ENCODE assay signal across 17 cellular contexts in genomic region chr1:29408831-29409605, GRCh38.
A peak's percentile ranks its signal among the peaks of the same experiment; 100 is the strongest.
DNase-seq lines count a peak whose midpoint lies in the region; ATAC-seq, FAIRE-seq and TF ChIP-seq lines count a peak whose summit lies in the region.
"Had no signal": no experiment of that assay in that cellular context is flagged by ENCODE, and none has a peak within 500 bp of the region (broad histone marks: within the 10 kb centered on the region; RNA-seq: fewer than 3 reads in every experiment).

No MANE protein-coding gene starts in this region.

- H3K4me3 ChIP-seq in H1 (ENCODE audit: extremely low read depth in 1 of 4, insufficient read depth in 2 of 4, low read depth in 3 of 4, low read length in 4 of 4) = no peak overlapping the region
- H3K4me3 ChIP-seq in gastroesophageal sphincter = no peak overlapping the region
- H3K4me3 ChIP-seq: BLaER1, GM12878 had no signal

- TF ChIP-seq CTCF in H1 (IDR thresholded peaks at IDR 0.05; ENCODE audit: control extremely low read depth in 1 of 3, insufficient read depth in 1 of 3, low read depth in 1 of 3, low read length in 3 of 3) (no peak), gastroesophageal sphincter (IDR thresholded peaks at IDR 0.05) (no peak)

- no peaks in the 10 kb centered on the region for H3K79me1 ChIP-seq in H1 (ENCODE audit: low read depth, low read length)

- no peak overlapping the region for H3K27ac Mint-ChIP-seq in activated CD8-positive, alpha-beta memory T cell treated with anti-CD3 and anti-CD28 coated beads, Interleukin-2, amount 10 ng/mL, durations not matched to agents 7 days and 5 days
- H3K27ac Mint-ChIP-seq: CD14-positive monocyte, IgD-negative memory B cell had no signal

- no peak for TF ChIP-seq POLR2A in H1 (IDR thresholded peaks at IDR 0.05; ENCODE audit: control extremely low read depth in 1 of 2, low read depth in 2 of 2, low read length in 2 of 2)
- no peak for TF ChIP-seq POLR2A in gastroesophageal sphincter (IDR thresholded peaks at IDR 0.05)

- POLR2A ChIA-PET in H1 (lab: Charles Lee; ENCODE audit: partially characterized antibody) = no interaction called here

- no peaks in the 10 kb centered on the region for H3K9me3 Mint-ChIP-seq in activated CD8-positive, alpha-beta memory T cell treated with anti-CD3 and anti-CD28 coated beads, Interleukin-2, amount 10 ng/mL, durations not matched to agents 7 days and 5 days (ENCODE audit: low read depth)
- H3K9me3 Mint-ChIP-seq: IgD-negative memory B cell had no signal

- H3K4me1 Mint-ChIP-seq in activated CD8-positive, alpha-beta memory T cell treated with anti-CD3 and anti-CD28 coated beads, Interleukin-2, amount 10 ng/mL, durations not matched to agents 7 days and 5 days = no peaks in the 10 kb centered on the region
- H3K4me1 Mint-ChIP-seq: CD14-positive monocyte; CD4-positive, alpha-beta memory T cell had no signal

- H3K9ac ChIP-seq in H1 (replicated peaks in 1 of 4; ENCODE audit: extremely low read depth in 1 of 4, low read depth in 3 of 4, low read length in 3 of 4) = no peak overlapping the region; a peak in 2 of 7 replicates
- H3K9ac ChIP-seq: BLaER1 had no signal

- TF ChIP-seq EP300 in H1 (IDR thresholded peaks at IDR 0.05; ENCODE audit: borderline replicate concordance in 1 of 2, low read depth in 2 of 2, low read length in 2 of 2) (no peak), gastroesophageal sphincter (IDR thresholded peaks at IDR 0.05) (no peak)

- CTCF ChIA-PET in activated CD8-positive, alpha-beta memory T cell treated with anti-CD3 and anti-CD28 coated beads, Interleukin-2, amount 10 ng/mL, durations not matched to agents 7 days and 5 days (lab: Charles Lee) = interaction anchor here (1.5 kb wide), 1 partner anchor 14 kb away, joined by 4 read pairs; no protein-coding TSS in a partner anchor
- CTCF ChIA-PET in H1 (lab: Charles Lee; ENCODE audit: partially characterized antibody) = interaction anchor here (0.5 to 2.7 kb wide), 8 partner anchors 13 to 81 kb away, joined by 3 to 18 read pairs (median 3); no protein-coding TSS in a partner anchor

- H3K4me1 ChIP-seq in H1 (replicated peaks in 1 of 4; ENCODE audit: control insufficient read depth in 3 of 4, insufficient read depth in 4 of 4, low read length in 3 of 4) (no peaks in the 10 kb centered on the region), gastroesophageal sphincter (no peaks in the 10 kb centered on the region)
- H3K4me1 ChIP-seq: BLaER1 had no signal

- H4K5ac ChIP-seq in H1 (ENCODE audit: insufficient read length, low read depth, low read length) = no peak overlapping the region

- peaks cover 3% of the 10 kb centered on the region for H3K27me3 Mint-ChIP-seq in activated CD8-positive, alpha-beta memory T cell treated with anti-CD3 and anti-CD28 coated beads, Interleukin-2, amount 10 ng/mL, durations not matched to agents 7 days and 5 days

- H3K36me3 ChIP-seq in H1 (ENCODE audit: control insufficient read depth in 2 of 4, insufficient read depth in 4 of 4, low read length in 3 of 4) (no peaks in the 10 kb centered on the region), gastroesophageal sphincter (no peaks in the 10 kb centered on the region)
- H3K36me3 ChIP-seq: BLaER1 had no signal

- TF ChIP-seq RAD21 in H1 (IDR thresholded peaks at IDR 0.05 in 1 of 2, conservative IDR thresholded peaks at IDR 0.05 in 1 of 2; ENCODE audit: low read depth in 2 of 2, low read length in 2 of 2) = no peak

- H2AK5ac ChIP-seq in H1 (ENCODE audit: low read depth, low read length) = no peak overlapping the region

- H4K91ac ChIP-seq in H1 (replicated peaks; ENCODE audit: insufficient read length, low read length) = no peak overlapping the region

- WGBS in H1 (ENCODE audit: extremely low coverage in 1 of 2, insufficient coverage in 1 of 2, insufficient read length in 1 of 2, insufficient replicate concordance in 2 of 2, low coverage in 1 of 2, low lambda C conversion rate in 2 of 2, missing lambda C conversion rate in 1 of 2), 2 experiments = 87% methylated on average over 8 of the region's 8 CpGs; no CpG with 5 or more reads in 1 of the 2 experiments
- no CpG with 5 or more reads among the region's 8 CpGs for WGBS in gastroesophageal sphincter (ENCODE audit: low coverage in 1 of 2), 2 donors

- no peak overlapping the region for H2BK15ac ChIP-seq in H1 (ENCODE audit: low read length)

- no peak overlapping the region for H3K4ac ChIP-seq in H1 (replicated peaks; ENCODE audit: insufficient read length, low read depth, low read length)

- H3K56ac ChIP-seq in H1 (replicated peaks; ENCODE audit: insufficient read length, low read depth, low read length) = no peak overlapping the region

- H3K9me3 ChIP-seq in H1 (ENCODE audit: insufficient read depth in 2 of 2, low read depth in 1 of 2, low read length in 1 of 2) = peaks cover 11 to 12% of the 10 kb centered on the region in 2 experiments
- H3K9me3 ChIP-seq in gastroesophageal sphincter = peaks cover 0 to 17% (median 0%) of the 10 kb centered on the region in 3 donors

- H3K4me2 ChIP-seq in H1 (ENCODE audit: insufficient read depth in 1 of 2, low read depth in 2 of 2, low read length in 2 of 2) = no peak overlapping the region
- H3K4me2 ChIP-seq: BLaER1 had no signal

- no peak overlapping the region for H3K18ac ChIP-seq in H1 (ENCODE audit: extremely low read depth, low read length)

- no peak overlapping the region for H2BK5ac ChIP-seq in H1 (ENCODE audit: low read depth, low read length)

- H3K23me2 ChIP-seq in H1 (ENCODE audit: low read depth, low read length) = no peaks in the 10 kb centered on the region

- no peak overlapping the region for H2BK120ac ChIP-seq in H1 (replicated peaks; ENCODE audit: low read depth, low read length)

- no peak overlapping the region for H2BK12ac ChIP-seq in H1 (ENCODE audit: low read depth, low read length)

- ATAC-seq in activated CD8-positive, alpha-beta memory T cell treated with anti-CD3 and anti-CD28 coated beads, Interleukin-2, amount 10 ng/mL, durations not matched to agents 7 days and 5 days = no peak
- ATAC-seq in gastroesophageal sphincter = no peak
- no peak for ATAC-seq in HG03565 (IDR thresholded peaks at IDR 0.05; ENCODE audit: unreplicated experiment)
- ATAC-seq: GM12878, HepG2 had no signal

- DNase-seq in activated CD8-positive, alpha-beta memory T cell treated with anti-CD3 and anti-CD28 coated beads for 24 hours = peak; percentile 11
- DNase-seq in activated CD8-positive, alpha-beta memory T cell treated with anti-CD3 and anti-CD28 coated beads, Interleukin-2, amount 10 ng/mL, durations not matched to agents 7 days and 5 days = no peak
- DNase-seq in H1 (ENCODE audit: low read depth in 1 of 2, low spot score in 2 of 2) = peak in 1 of 2 experiments; percentile 19
- peak; percentile 71 for DNase-seq in mesenteric fat pad (ENCODE audit: low spot score)
- no peak for DNase-seq in DMS79 (lab: John Stamatoyannopoulos, UW)
- no peak for DNase-seq in NCI-H748 treated with DMSO at 0.1 percent for 48 hours (lab: John Stamatoyannopoulos, UW)
- DNase-seq: 8988T; CD4-positive, alpha-beta memory T cell; DMS79 treated with DMSO at 0.1 percent for 48 hours; HCEC 1CT had no signal

- no peak overlapping the region for H3K4me3 Mint-ChIP-seq in activated CD8-positive, alpha-beta memory T cell treated with anti-CD3 and anti-CD28 coated beads, Interleukin-2, amount 10 ng/mL, durations not matched to agents 7 days and 5 days
- H3K4me3 Mint-ChIP-seq: CD14-positive monocyte; CD4-positive, alpha-beta memory T cell; IgD-negative memory B cell had no signal

- H3K36me3 Mint-ChIP-seq in activated CD8-positive, alpha-beta memory T cell treated with anti-CD3 and anti-CD28 coated beads, Interleukin-2, amount 10 ng/mL, durations not matched to agents 7 days and 5 days = no peaks in the 10 kb centered on the region
- H3K36me3 Mint-ChIP-seq: CD14-positive monocyte; CD4-positive, alpha-beta memory T cell; IgD-negative memory B cell had no signal

- H3K27ac ChIP-seq in H1 (ENCODE audit: low read depth, low read length) = no peak overlapping the region
- H3K27ac ChIP-seq in gastroesophageal sphincter = no peak overlapping the region
- H3K27ac ChIP-seq: BLaER1 had no signal

- H3K27me3 ChIP-seq in H1 (replicated peaks in 1 of 4; ENCODE audit: control insufficient read depth in 3 of 4, extremely low read depth in 1 of 4, insufficient read depth in 3 of 4, low read length in 3 of 4) (no peaks in the 10 kb centered on the region), gastroesophageal sphincter (peaks cover 54% of the 10 kb centered on the region)
- H3K27me3 ChIP-seq: BLaER1 had no signal

- no peak overlapping the region; the same call in 1 of the 2 replicates for H4K8ac ChIP-seq in H1 (ENCODE audit: extremely low read depth, insufficient read depth, low read length)

- H4K20me1 ChIP-seq in H1 (replicated peaks in 1 of 2; ENCODE audit: control insufficient read depth in 1 of 2, insufficient read depth in 2 of 2, low read length in 2 of 2) = no peaks in the 10 kb centered on the region
- H4K20me1 ChIP-seq: BLaER1 had no signal

- no peak overlapping the region for H3K14ac ChIP-seq in H1 (ENCODE audit: insufficient read length)

- H3K79me2 ChIP-seq in H1 (ENCODE audit: control insufficient read depth in 1 of 2, insufficient read depth in 2 of 2, low read length in 2 of 2) = no peaks in the 10 kb centered on the region

- H2BK20ac ChIP-seq in H1 (ENCODE audit: low read length) = no peak overlapping the region

- no peak overlapping the region for H3K23ac ChIP-seq in H1 (ENCODE audit: insufficient read length)

- no peak for FAIRE-seq in H1 (lab: Jason Lieb, UNC)
- FAIRE-seq: GM12878, HepG2 had no signal

- H2AFZ ChIP-seq in H1 (ENCODE audit: low read length) = 0 out of 2 replicates have a peak overlapping the region, but pooled peaks have one; percentile 3

TF ChIP-seq in H1, 55 proteins besides CTCF, POLR2A, EP300 and RAD21 (continues in another document):
- TF ChIP-seq BACH1 (IDR thresholded peaks at IDR 0.05; ENCODE audit: low read length) (no peak), RXRA (IDR thresholded peaks at IDR 0.05; ENCODE audit: insufficient read depth, low read depth, low read length) (no peak), JUN (IDR thresholded peaks at IDR 0.05; ENCODE audit: low read depth, low read length) (no peak), KDM1A (IDR thresholded peaks at IDR 0.05; ENCODE audit: borderline replicate concordance, low read length) (no peak), BCL11A (IDR thresholded peaks at IDR 0.05; ENCODE audit: low read depth in 2 of 2, low read length in 2 of 2) (no peak), CHD2 (IDR thresholded peaks at IDR 0.05; ENCODE audit: low read length) (no peak), EZH2 (IDR thresholded peaks at IDR 0.05; ENCODE audit: low read depth, low read length, severe bottlenecking) (no peak)
- TF ChIP-seq, protein P1, sequence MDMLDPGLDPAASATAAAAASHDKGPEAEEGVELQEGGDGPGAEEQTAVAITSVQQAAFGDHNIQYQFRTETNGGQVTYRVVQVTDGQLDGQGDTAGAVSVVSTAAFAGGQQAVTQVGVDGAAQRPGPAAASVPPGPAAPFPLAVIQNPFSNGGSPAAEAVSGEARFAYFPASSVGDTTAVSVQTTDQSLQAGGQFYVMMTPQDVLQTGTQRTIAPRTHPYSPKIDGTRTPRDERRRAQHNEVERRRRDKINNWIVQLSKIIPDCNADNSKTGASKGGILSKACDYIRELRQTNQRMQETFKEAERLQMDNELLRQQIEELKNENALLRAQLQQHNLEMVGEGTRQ (IDR thresholded peaks at IDR 0.05; ENCODE audit: low read length) = no peak

Comparison
In these comparisons a context has a peak if more than half of its experiments do, and no peak if none do; other contexts are left out.
1. DNase-seq: peak in activated CD8-positive, alpha-beta memory T cell treated with anti-CD3 and anti-CD28 coated beads for 24 hours (single experiment) and mesenteric fat pad (single experiment); none in activated CD8-positive, alpha-beta memory T cell treated with anti-CD3 and anti-CD28 coated beads, Interleukin-2, amount 10 ng/mL, durations not matched to agents 7 days and 5 days (single experiment), DMS79 (single experiment) and NCI-H748 treated with DMSO at 0.1 percent for 48 hours (single experiment).